ENCODE assay signal across 1 cellular context in genomic region chr4:6017030-6017429, GRCh38.
TF ChIP-seq lines count a peak whose summit lies in the region.

No MANE protein-coding gene starts in this region.

TF ChIP-seq in HepG2, 621 proteins besides CTCF, POLR2A, EP300 and RAD21 (continues in another document):
- TF ChIP-seq MBD4 (IDR thresholded peaks at IDR 0.05; ENCODE audit: borderline replicate concordance, low read length): no peak
- TF ChIP-seq TERF1 (CRISPR knock-in tag; IDR thresholded peaks at IDR 0.05): no peak
- TF ChIP-seq, protein P1, sequence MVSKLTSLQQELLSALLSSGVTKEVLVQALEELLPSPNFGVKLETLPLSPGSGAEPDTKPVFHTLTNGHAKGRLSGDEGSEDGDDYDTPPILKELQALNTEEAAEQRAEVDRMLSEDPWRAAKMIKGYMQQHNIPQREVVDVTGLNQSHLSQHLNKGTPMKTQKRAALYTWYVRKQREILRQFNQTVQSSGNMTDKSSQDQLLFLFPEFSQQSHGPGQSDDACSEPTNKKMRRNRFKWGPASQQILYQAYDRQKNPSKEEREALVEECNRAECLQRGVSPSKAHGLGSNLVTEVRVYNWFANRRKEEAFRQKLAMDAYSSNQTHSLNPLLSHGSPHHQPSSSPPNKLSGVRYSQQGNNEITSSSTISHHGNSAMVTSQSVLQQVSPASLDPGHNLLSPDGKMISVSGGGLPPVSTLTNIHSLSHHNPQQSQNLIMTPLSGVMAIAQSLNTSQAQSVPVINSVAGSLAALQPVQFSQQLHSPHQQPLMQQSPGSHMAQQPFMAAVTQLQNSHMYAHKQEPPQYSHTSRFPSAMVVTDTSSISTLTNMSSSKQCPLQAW (CRISPR knock-in tag; IDR thresholded peaks at IDR 0.05): peak; percentile 33; the same call in 1 of the 2 replicates
- TF ChIP-seq, protein P2, sequence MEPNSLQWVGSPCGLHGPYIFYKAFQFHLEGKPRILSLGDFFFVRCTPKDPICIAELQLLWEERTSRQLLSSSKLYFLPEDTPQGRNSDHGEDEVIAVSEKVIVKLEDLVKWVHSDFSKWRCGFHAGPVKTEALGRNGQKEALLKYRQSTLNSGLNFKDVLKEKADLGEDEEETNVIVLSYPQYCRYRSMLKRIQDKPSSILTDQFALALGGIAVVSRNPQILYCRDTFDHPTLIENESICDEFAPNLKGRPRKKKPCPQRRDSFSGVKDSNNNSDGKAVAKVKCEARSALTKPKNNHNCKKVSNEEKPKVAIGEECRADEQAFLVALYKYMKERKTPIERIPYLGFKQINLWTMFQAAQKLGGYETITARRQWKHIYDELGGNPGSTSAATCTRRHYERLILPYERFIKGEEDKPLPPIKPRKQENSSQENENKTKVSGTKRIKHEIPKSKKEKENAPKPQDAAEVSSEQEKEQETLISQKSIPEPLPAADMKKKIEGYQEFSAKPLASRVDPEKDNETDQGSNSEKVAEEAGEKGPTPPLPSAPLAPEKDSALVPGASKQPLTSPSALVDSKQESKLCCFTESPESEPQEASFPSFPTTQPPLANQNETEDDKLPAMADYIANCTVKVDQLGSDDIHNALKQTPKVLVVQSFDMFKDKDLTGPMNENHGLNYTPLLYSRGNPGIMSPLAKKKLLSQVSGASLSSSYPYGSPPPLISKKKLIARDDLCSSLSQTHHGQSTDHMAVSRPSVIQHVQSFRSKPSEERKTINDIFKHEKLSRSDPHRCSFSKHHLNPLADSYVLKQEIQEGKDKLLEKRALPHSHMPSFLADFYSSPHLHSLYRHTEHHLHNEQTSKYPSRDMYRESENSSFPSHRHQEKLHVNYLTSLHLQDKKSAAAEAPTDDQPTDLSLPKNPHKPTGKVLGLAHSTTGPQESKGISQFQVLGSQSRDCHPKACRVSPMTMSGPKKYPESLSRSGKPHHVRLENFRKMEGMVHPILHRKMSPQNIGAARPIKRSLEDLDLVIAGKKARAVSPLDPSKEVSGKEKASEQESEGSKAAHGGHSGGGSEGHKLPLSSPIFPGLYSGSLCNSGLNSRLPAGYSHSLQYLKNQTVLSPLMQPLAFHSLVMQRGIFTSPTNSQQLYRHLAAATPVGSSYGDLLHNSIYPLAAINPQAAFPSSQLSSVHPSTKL (CRISPR knock-in tag; IDR thresholded peaks at IDR 0.05): peak; percentile 55; the same call in 1 of the 2 replicates
- TF ChIP-seq ZNF282 (IDR thresholded peaks at IDR 0.05; ENCODE audit: partially characterized antibody): no peak
- TF ChIP-seq ZNF510 (CRISPR knock-in tag; IDR thresholded peaks at IDR 0.05; ENCODE audit: low read depth): no peak
- TF ChIP-seq, protein P3, sequence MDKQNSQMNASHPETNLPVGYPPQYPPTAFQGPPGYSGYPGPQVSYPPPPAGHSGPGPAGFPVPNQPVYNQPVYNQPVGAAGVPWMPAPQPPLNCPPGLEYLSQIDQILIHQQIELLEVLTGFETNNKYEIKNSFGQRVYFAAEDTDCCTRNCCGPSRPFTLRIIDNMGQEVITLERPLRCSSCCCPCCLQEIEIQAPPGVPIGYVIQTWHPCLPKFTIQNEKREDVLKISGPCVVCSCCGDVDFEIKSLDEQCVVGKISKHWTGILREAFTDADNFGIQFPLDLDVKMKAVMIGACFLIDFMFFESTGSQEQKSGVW (CRISPR knock-in tag; IDR thresholded peaks at IDR 0.05; ENCODE audit: borderline replicate concordance): no peak
- no peak for TF ChIP-seq ZZZ3 (CRISPR knock-in tag; IDR thresholded peaks at IDR 0.05; ENCODE audit: borderline replicate concordance)
- peak; percentile 51 for TF ChIP-seq SAP130 (CRISPR knock-in tag; IDR thresholded peaks at IDR 0.05; ENCODE audit: low read depth)
- TF ChIP-seq USF2 (IDR thresholded peaks at IDR 0.05; ENCODE audit: low read depth, low read length): no peak
- TF ChIP-seq USF2 (CRISPR knock-in tag; IDR thresholded peaks at IDR 0.05; ENCODE audit: borderline replicate concordance): no peak
- no peak for TF ChIP-seq PCBP2 (optimal IDR thresholded peaks at IDR 0.05; ENCODE audit: low read depth, low read length, poor library complexity, severe bottlenecking)
- no peak for TF ChIP-seq PRMT3 (CRISPR knock-in tag; IDR thresholded peaks at IDR 0.05; ENCODE audit: borderline replicate concordance, low read depth)
- no peak for TF ChIP-seq GPN1 (CRISPR knock-in tag; IDR thresholded peaks at IDR 0.05; ENCODE audit: borderline replicate concordance)
- TF ChIP-seq PAF1 (CRISPR knock-in tag; IDR thresholded peaks at IDR 0.05): no peak
- TF ChIP-seq, protein P4, sequence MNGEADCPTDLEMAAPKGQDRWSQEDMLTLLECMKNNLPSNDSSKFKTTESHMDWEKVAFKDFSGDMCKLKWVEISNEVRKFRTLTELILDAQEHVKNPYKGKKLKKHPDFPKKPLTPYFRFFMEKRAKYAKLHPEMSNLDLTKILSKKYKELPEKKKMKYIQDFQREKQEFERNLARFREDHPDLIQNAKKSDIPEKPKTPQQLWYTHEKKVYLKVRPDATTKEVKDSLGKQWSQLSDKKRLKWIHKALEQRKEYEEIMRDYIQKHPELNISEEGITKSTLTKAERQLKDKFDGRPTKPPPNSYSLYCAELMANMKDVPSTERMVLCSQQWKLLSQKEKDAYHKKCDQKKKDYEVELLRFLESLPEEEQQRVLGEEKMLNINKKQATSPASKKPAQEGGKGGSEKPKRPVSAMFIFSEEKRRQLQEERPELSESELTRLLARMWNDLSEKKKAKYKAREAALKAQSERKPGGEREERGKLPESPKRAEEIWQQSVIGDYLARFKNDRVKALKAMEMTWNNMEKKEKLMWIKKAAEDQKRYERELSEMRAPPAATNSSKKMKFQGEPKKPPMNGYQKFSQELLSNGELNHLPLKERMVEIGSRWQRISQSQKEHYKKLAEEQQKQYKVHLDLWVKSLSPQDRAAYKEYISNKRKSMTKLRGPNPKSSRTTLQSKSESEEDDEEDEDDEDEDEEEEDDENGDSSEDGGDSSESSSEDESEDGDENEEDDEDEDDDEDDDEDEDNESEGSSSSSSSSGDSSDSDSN (CRISPR knock-in tag; IDR thresholded peaks at IDR 0.05): 0 out of 2 replicates have a peak, but pooled peaks have one; percentile 37
- TF ChIP-seq SRY (CRISPR knock-in tag; IDR thresholded peaks at IDR 0.05): no peak
- no peak for TF ChIP-seq KMT2B (CRISPR knock-in tag; IDR thresholded peaks at IDR 0.05)
- TF ChIP-seq POLR2G (IDR thresholded peaks at IDR 0.05; ENCODE audit: low read depth, low read length): no peak
- no peak for TF ChIP-seq ZNF232 (CRISPR knock-in tag; IDR thresholded peaks at IDR 0.05; ENCODE audit: borderline replicate concordance)
- no peak for TF ChIP-seq ZNF513 (CRISPR knock-in tag; conservative IDR thresholded peaks at IDR 0.05)
- no peak for TF ChIP-seq TAF15 (IDR thresholded peaks at IDR 0.05; ENCODE audit: low read depth, low read length, poor library complexity, severe bottlenecking)
- no peak for TF ChIP-seq RARA (CRISPR knock-in tag; IDR thresholded peaks at IDR 0.05)
- no peak for TF ChIP-seq FIP1L1 (IDR thresholded peaks at IDR 0.05; ENCODE audit: borderline replicate concordance, insufficient read depth, low read depth, low read length)
- TF ChIP-seq ZNF691 (CRISPR knock-in tag; IDR thresholded peaks at IDR 0.05; ENCODE audit: borderline replicate concordance, low read depth): no peak
- no peak for TF ChIP-seq STAT6 (CRISPR knock-in tag; IDR thresholded peaks at IDR 0.05; ENCODE audit: borderline replicate concordance)
- no peak for TF ChIP-seq ZNF263 (CRISPR knock-in tag; IDR thresholded peaks at IDR 0.05)
- TF ChIP-seq, protein P5, sequence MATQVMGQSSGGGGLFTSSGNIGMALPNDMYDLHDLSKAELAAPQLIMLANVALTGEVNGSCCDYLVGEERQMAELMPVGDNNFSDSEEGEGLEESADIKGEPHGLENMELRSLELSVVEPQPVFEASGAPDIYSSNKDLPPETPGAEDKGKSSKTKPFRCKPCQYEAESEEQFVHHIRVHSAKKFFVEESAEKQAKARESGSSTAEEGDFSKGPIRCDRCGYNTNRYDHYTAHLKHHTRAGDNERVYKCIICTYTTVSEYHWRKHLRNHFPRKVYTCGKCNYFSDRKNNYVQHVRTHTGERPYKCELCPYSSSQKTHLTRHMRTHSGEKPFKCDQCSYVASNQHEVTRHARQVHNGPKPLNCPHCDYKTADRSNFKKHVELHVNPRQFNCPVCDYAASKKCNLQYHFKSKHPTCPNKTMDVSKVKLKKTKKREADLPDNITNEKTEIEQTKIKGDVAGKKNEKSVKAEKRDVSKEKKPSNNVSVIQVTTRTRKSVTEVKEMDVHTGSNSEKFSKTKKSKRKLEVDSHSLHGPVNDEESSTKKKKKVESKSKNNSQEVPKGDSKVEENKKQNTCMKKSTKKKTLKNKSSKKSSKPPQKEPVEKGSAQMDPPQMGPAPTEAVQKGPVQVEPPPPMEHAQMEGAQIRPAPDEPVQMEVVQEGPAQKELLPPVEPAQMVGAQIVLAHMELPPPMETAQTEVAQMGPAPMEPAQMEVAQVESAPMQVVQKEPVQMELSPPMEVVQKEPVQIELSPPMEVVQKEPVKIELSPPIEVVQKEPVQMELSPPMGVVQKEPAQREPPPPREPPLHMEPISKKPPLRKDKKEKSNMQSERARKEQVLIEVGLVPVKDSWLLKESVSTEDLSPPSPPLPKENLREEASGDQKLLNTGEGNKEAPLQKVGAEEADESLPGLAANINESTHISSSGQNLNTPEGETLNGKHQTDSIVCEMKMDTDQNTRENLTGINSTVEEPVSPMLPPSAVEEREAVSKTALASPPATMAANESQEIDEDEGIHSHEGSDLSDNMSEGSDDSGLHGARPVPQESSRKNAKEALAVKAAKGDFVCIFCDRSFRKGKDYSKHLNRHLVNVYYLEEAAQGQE (IDR thresholded peaks at IDR 0.05; ENCODE audit: borderline replicate concordance in 1 of 2, low read depth in 1 of 2, low read length in 2 of 2): peak in 1 of 2 experiments; percentile 45; a peak in 1 of 4 replicates
- no peak for TF ChIP-seq ZNF83 (CRISPR knock-in tag; IDR thresholded peaks at IDR 0.05; ENCODE audit: borderline replicate concordance)
- peak; percentile 92; the same call in 1 of the 2 replicates for TF ChIP-seq ZNF549 (CRISPR knock-in tag; IDR thresholded peaks at IDR 0.05)
- TF ChIP-seq ZNF614 (CRISPR knock-in tag; IDR thresholded peaks at IDR 0.05; ENCODE audit: borderline replicate concordance): no peak
